In genomic region chr6:70314240-70314639, GRCh38 we compare ENCODE assay signal across 13 cellular contexts. TPM values are rescaled to one million over a fixed set of nuclear protein-coding genes. Genes with fewer than 3 reads are reported as not detected.
A peak's percentile ranks its signal among the peaks of the same experiment; 100 is the strongest.
DNase-seq lines count a peak whose midpoint lies in the region; ATAC-seq and TF ChIP-seq lines count a peak whose summit lies in the region.
"Had no signal": no experiment of that assay in that cellular context is flagged by ENCODE, and none has a peak within 500 bp of the region (broad histone marks: within the 10 kb centered on the region; RNA-seq: fewer than 3 reads in every experiment).

No MANE protein-coding gene starts in this region.

- ATAC-seq in HG03439 (IDR thresholded peaks at IDR 0.05; ENCODE audit: unreplicated experiment) (no peak), GM21381 (IDR thresholded peaks at IDR 0.05; ENCODE audit: unreplicated experiment) (no peak)
- ATAC-seq: PC-3 had no signal

- H3K36me3 Mint-ChIP-seq in immature natural killer cell, result no peaks in the 10 kb centered on the region

- H3K4me3 Mint-ChIP-seq in immature natural killer cell, result no peak overlapping the region

- H3K4me3 ChIP-seq in fibroblast of mammary gland (ENCODE audit: control insufficient read depth, low read depth, low read length), result no peak overlapping the region

- H3K27ac Mint-ChIP-seq in immature natural killer cell, result no peak overlapping the region

- no peaks in the 10 kb centered on the region for H3K9me3 Mint-ChIP-seq in immature natural killer cell

- peak; percentile 29 for DNase-seq in DMS 273 (lab: John Stamatoyannopoulos, UW; ENCODE audit: unreplicated experiment)
- DNase-seq in DMS 273 treated with DMSO at 0.1 percent for 48 hours (lab: John Stamatoyannopoulos, UW), result no peak
- DNase-seq in NCI-H446 treated with DMSO at 0.1 percent for 48 hours (lab: John Stamatoyannopoulos, UW), result peak; percentile 3
- DNase-seq in fibroblast of mammary gland (ENCODE audit: low read depth), result peak; percentile 3
- peak; percentile 28 for DNase-seq in pons (ENCODE audit: low spot score)
- no peak for DNase-seq in immature natural killer cell
- DNase-seq: KBM-7, NCI-H1092, NCI-H1694 treated with DMSO at 0.1 percent for 48 hours, NCI-H524 treated with DMSO at 0.1 percent for 48 hours, PC-3 had no signal

- TF ChIP-seq CTCF in fibroblast of mammary gland (conservative IDR thresholded peaks at IDR 0.05; ENCODE audit: control insufficient read depth, insufficient read depth, low read depth, low read length), result no peak

- peaks cover 0 to 2% (median 2%) of the 10 kb centered on the region in 3 donors for H3K27me3 Mint-ChIP-seq in immature natural killer cell (ENCODE audit: low read depth in 3 of 3)

- H3K4me1 Mint-ChIP-seq in immature natural killer cell, result no peaks in the 10 kb centered on the region

RNA-seq across cellular contexts. Expression of gene COL9A1, which starts 11.4 kb away (rescaled TPM):
- not detected for polyA plus RNA-seq in immature natural killer cell

Comparison
In these comparisons a context has a peak if more than half of its experiments do, and no peak if none do; other contexts are left out.
1. DNase-seq: peak in DMS 273 (single experiment), NCI-H446 treated with DMSO at 0.1 percent for 48 hours (single experiment), fibroblast of mammary gland (single experiment) and pons (single experiment); none in DMS 273 treated with DMSO at 0.1 percent for 48 hours (single experiment) and immature natural killer cell (0 of 3).